ENCODE assay signal across 18 cellular contexts in the genomic region with DNA sequence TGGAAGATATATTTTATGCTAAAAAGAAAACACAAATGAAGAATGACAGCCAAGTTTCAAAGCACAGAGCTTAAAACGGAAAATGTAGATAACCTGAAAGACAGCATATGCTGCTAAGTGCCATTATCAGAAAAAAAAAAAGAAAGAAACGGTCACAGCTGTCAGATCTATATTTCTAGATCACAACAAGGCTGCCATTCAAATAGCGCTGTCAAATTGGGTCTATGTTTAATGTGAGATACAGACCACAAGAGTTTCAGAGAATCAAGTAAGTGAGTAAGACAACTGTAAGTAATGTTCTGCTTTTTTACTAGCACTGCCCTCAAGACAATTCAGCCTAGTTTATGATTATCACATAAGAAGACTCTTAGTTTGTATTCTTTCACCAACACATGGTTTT.
DNase-seq lines count a peak whose midpoint lies in the region; ATAC-seq and TF ChIP-seq lines count a peak whose summit lies in the region.
"Had no signal": no experiment of that assay in that cellular context is flagged by ENCODE, and none has a peak within 500 bp of the region (broad histone marks: within the 10 kb centered on the region; RNA-seq: fewer than 3 reads in every experiment).

No MANE protein-coding gene starts in this region.

- peak overlapping the region; percentile 22 for H2AFZ ChIP-seq in neural progenitor cell (replicated peaks)
- H2AFZ ChIP-seq: GM23248 had no signal

- no peak overlapping the region for H3K4me3 Mint-ChIP-seq in neural progenitor cell
- H3K4me3 Mint-ChIP-seq: B cell; CD8-positive, alpha-beta T cell; IgD-negative memory B cell had no signal

- H3K4me1 ChIP-seq in neural progenitor cell: peaks cover 58% of the 10 kb centered on the region
- H3K4me1 ChIP-seq: BLaER1 treated with 17β-estradiol and CSF1 and Interleukin-3, amounts not matched to agents 10 nM and 100 nM had no signal

- DNase-seq in NCI-H2171 (lab: John Stamatoyannopoulos, UW) (peak; percentile 20), RPMI7951 (ENCODE audit: low read depth) (peak; percentile 4), epidermal melanocyte (ENCODE audit: insufficient read length, low spot score) (peak; percentile 17), neural progenitor cell (ENCODE audit: low spot score) (no peak)
- no peak for DNase-seq in activated effector memory CD4-positive, alpha-beta T cell treated with Interleukin-2 at 50 U/mL for 16 hours
- DNase-seq in stimulated activated CD8-positive, alpha-beta memory T cell treated with anti-CD3 and anti-CD28 coated beads, Interleukin-4, amount 100 ng/mL, for 48 hours: no peak
- DNase-seq: 8988T; Calu3; CD8-positive, alpha-beta T cell; DMS79 treated with DMSO at 0.1 percent for 48 hours; GF-D8; GM23248 had no signal

- peaks cover 50% of the 10 kb centered on the region for H3K4me1 Mint-ChIP-seq in neural progenitor cell
- H3K4me1 Mint-ChIP-seq: B cell, IgD-negative memory B cell had no signal

- peak overlapping the region; percentile 62 for H3K4me2 ChIP-seq in neural progenitor cell
- H3K4me2 ChIP-seq: BLaER1 treated with 17β-estradiol and CSF1 and Interleukin-3, amounts not matched to agents 10 nM and 100 nM had no signal

- TF ChIP-seq CTCF in neural progenitor cell (IDR thresholded peaks at IDR 0.05): no peak

- no peaks in the 10 kb centered on the region for H3K27me3 ChIP-seq in neural progenitor cell
- H3K27me3 ChIP-seq: BLaER1 treated with 17β-estradiol and CSF1 and Interleukin-3, amounts not matched to agents 10 nM and 100 nM had no signal

- peak overlapping the region; percentile 62 for H3K27ac Mint-ChIP-seq in neural progenitor cell
- H3K27ac Mint-ChIP-seq: B cell; CD8-positive, alpha-beta T cell; IgD-negative memory B cell had no signal

- H3K27ac ChIP-seq in neural progenitor cell: peak overlapping the region; percentile 93
- H3K27ac ChIP-seq: BLaER1 treated with 17β-estradiol and CSF1 and Interleukin-3, amounts not matched to agents 10 nM and 100 nM; GM23248 had no signal

- no peak overlapping the region for H3K4me3 ChIP-seq in neural progenitor cell
- H3K4me3 ChIP-seq: BLaER1 treated with 17β-estradiol and CSF1 and Interleukin-3, amounts not matched to agents 10 nM and 100 nM; GM23248 had no signal

- no peak for ATAC-seq in HG03378 (IDR thresholded peaks at IDR 0.05; ENCODE audit: unreplicated experiment)
- no peak for ATAC-seq in GM19328 (IDR thresholded peaks at IDR 0.05; ENCODE audit: unreplicated experiment)
- ATAC-seq: CD8-positive, alpha-beta T cell; HepG2 had no signal

- H3K9me3 ChIP-seq in neural progenitor cell (ENCODE audit: low read depth): no peaks in the 10 kb centered on the region
- H3K9me3 ChIP-seq: BLaER1 treated with 17β-estradiol and CSF1 and Interleukin-3, amounts not matched to agents 10 nM and 100 nM had no signal

- H3K9ac ChIP-seq in neural progenitor cell: no peak overlapping the region
- H3K9ac ChIP-seq: BLaER1 treated with 17β-estradiol and CSF1 and Interleukin-3, amounts not matched to agents 10 nM and 100 nM; GM23248 had no signal

- no peaks in the 10 kb centered on the region for H3K36me3 Mint-ChIP-seq in neural progenitor cell
- H3K36me3 Mint-ChIP-seq: CD8-positive, alpha-beta T cell; IgD-negative memory B cell had no signal

- H3K27me3 Mint-ChIP-seq in neural progenitor cell (ENCODE audit: insufficient read depth, low read depth): no peaks in the 10 kb centered on the region
- H3K27me3 Mint-ChIP-seq: B cell, IgD-negative memory B cell had no signal

- no peaks in the 10 kb centered on the region for H3K36me3 ChIP-seq in neural progenitor cell
- H3K36me3 ChIP-seq: BLaER1 treated with 17β-estradiol and CSF1 and Interleukin-3, amounts not matched to agents 10 nM and 100 nM had no signal

- no peaks in the 10 kb centered on the region for H4K20me1 ChIP-seq in neural progenitor cell (ENCODE audit: low read depth)
- H4K20me1 ChIP-seq: BLaER1 treated with 17β-estradiol and CSF1 and Interleukin-3, amounts not matched to agents 10 nM and 100 nM had no signal

- H3K79me2 ChIP-seq in neural progenitor cell (ENCODE audit: low read depth): no peaks in the 10 kb centered on the region

- H3F3A ChIP-seq in neural progenitor cell (ENCODE audit: low read depth): peaks cover 30% of the 10 kb centered on the region

- no peaks in the 10 kb centered on the region for H3K9me3 Mint-ChIP-seq in neural progenitor cell

Comparison
In these comparisons a context has a peak if more than half of its experiments do, and no peak if none do; other contexts are left out.
1. DNase-seq: peak in NCI-H2171 (single experiment), RPMI7951 (single experiment) and epidermal melanocyte (single experiment); none in neural progenitor cell (single experiment), activated effector memory CD4-positive, alpha-beta T cell treated with Interleukin-2 at 50 U/mL for 16 hours (single experiment) and stimulated activated CD8-positive, alpha-beta memory T cell treated with anti-CD3 and anti-CD28 coated beads, Interleukin-4, amount 100 ng/mL, for 48 hours (single experiment).